Comparison of ENCODE assay signal across 7 cellular contexts in the genomic region with DNA sequence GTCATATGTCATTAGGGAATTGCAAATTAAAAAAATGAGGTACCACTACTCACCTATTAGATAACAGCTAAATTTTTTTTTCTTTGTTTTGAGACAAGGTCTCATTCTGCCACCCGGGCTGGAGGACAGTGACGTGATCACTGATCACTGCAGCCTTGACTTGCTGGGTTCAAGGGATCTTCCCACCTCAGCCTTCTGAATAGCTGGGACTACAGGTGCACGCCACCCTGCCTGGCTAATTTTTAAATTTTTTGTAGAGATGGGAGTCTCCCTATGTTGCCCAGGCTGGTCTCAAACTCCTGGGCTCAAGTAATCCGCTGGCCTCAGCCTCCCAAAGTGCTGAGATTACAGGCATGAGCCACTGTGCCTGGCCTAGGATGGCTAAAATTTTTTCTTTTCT.
"Had no signal": no experiment of that assay in that cellular context is flagged by ENCODE, and none has a peak within 500 bp of the region (broad histone marks: within the 10 kb centered on the region; RNA-seq: fewer than 3 reads in every experiment).

No MANE protein-coding gene starts in this region.

- H3K4me3 ChIP-seq: GM23338 had no signal

- FAIRE-seq: H1, H54, HTR-8/SVneo had no signal

- DNase-seq: H9, HCEC 1CT, IMR-90 had no signal

- H2AFZ ChIP-seq: GM23338 had no signal

- H3K4me2 ChIP-seq: GM23338 had no signal

- ATAC-seq: GM23338 had no signal
